8 cellular contexts compared by ENCODE assay signal in genomic region chr19:2049741-2050348, GRCh38. TPM values are rescaled to one million over a fixed set of nuclear protein-coding genes. Genes with fewer than 3 reads are reported as not detected.
DNase-seq lines count a peak whose midpoint lies in the region; ATAC-seq and TF ChIP-seq lines count a peak whose summit lies in the region.

No MANE protein-coding gene starts in this region.

- TF ChIP-seq CTCF in OCI-LY3 (IDR thresholded peaks at IDR 0.05; ENCODE audit: low read depth, low read length): no peak
- no peak for TF ChIP-seq CTCF in fibroblast of pulmonary artery (IDR thresholded peaks at IDR 0.05; ENCODE audit: low read length, missing control alignments)
- TF ChIP-seq CTCF in tibial nerve (IDR thresholded peaks at IDR 0.05): peak in 1 of 5 experiments; percentile 15

- intact Hi-C loops in naive thymus-derived CD4-positive, alpha-beta T cell (cut with micrococcal nuclease): loop anchor here (1.0 to 5.0 kb wide), 7 partner anchors 19 to 188 kb away; partner anchors contain the start of genes AP3D1 (in 1 of the 2) and KLF16 (in 1 of the 2)

- H2AFZ ChIP-seq in OCI-LY3 (ENCODE audit: low read depth, low read length): no peak overlapping the region

- H4K20me1 ChIP-seq in OCI-LY3 (ENCODE audit: insufficient read depth, low read length): peaks cover 58% of the 10 kb centered on the region

- H3K4me3 ChIP-seq in OCI-LY3 (ENCODE audit: low read length): peak overlapping the region; percentile 91
- H3K4me3 ChIP-seq in fibroblast of pulmonary artery (replicated peaks; ENCODE audit: low read depth, low read length): peak overlapping the region; percentile 92
- H3K4me3 ChIP-seq in naive thymus-derived CD4-positive, alpha-beta T cell (ENCODE audit: low read length): peak overlapping the region; percentile 98
- peak overlapping the region; percentile 94 to 100 (median 98) for H3K4me3 ChIP-seq in tibial nerve

- peak overlapping the region; percentile 98 for H3K4me2 ChIP-seq in OCI-LY3 (ENCODE audit: low read length)

- H3K9me3 Mint-ChIP-seq in activated T-helper 17 cell treated with anti-CD3 and anti-CD28 coated beads, Interleukin-2, amount 50 U/mL, for 72 hours: no peaks in the 10 kb centered on the region
- H3K9me3 Mint-ChIP-seq in naive thymus-derived CD4-positive, alpha-beta T cell: no peaks in the 10 kb centered on the region

- POLR2A ChIA-PET in naive thymus-derived CD4-positive, alpha-beta T cell (lab: Charles Lee): interaction anchor here (0.6 to 2.6 kb wide), 13 partner anchors 9 to 1141 kb away, joined by 3 to 21 read pairs (median 5); no protein-coding TSS in a partner anchor

- peak; percentile 76 to 89 for TF ChIP-seq EP300 in tibial nerve (IDR thresholded peaks at IDR 0.05)

- CTCF ChIA-PET in naive thymus-derived CD4-positive, alpha-beta T cell (lab: Charles Lee): no interaction called here

- no peaks in the 10 kb centered on the region for H3K4me1 Mint-ChIP-seq in activated T-helper 17 cell treated with anti-CD3 and anti-CD28 coated beads, Interleukin-2, amount 50 U/mL, for 72 hours
- peaks cover 4 to 52% (median 26%) of the 10 kb centered on the region in 7 donors for H3K4me1 Mint-ChIP-seq in naive thymus-derived CD4-positive, alpha-beta T cell

- peak overlapping the region; percentile 96 for H3K9ac ChIP-seq in OCI-LY3 (ENCODE audit: low read length)

- H3K4me1 ChIP-seq in OCI-LY3 (ENCODE audit: low read length) (peaks cover 80% of the 10 kb centered on the region), tibial nerve (peaks cover 0 to 74% (median 61%) of the 10 kb centered on the region in 4 donors)
- peaks cover 41 to 55% of the 10 kb centered on the region in 2 donors for H3K4me1 ChIP-seq in naive thymus-derived CD4-positive, alpha-beta T cell (ENCODE audit: control insufficient read depth in 2 of 2, insufficient read depth in 2 of 2, low read length in 2 of 2)

- H3K27ac Mint-ChIP-seq in activated T-helper 17 cell treated with anti-CD3 and anti-CD28 coated beads, Interleukin-2, amount 50 U/mL, for 72 hours: peak overlapping the region; percentile 38
- peak overlapping the region; percentile 63 to 90 (median 85) for H3K27ac Mint-ChIP-seq in naive thymus-derived CD4-positive, alpha-beta T cell

- peaks cover 57% of the 10 kb centered on the region for H3K36me3 Mint-ChIP-seq in activated T-helper 17 cell treated with anti-CD3 and anti-CD28 coated beads, Interleukin-2, amount 50 U/mL, for 72 hours (ENCODE audit: low read depth)
- peaks cover 0 to 6% (median 0%) of the 10 kb centered on the region in 5 donors for H3K36me3 Mint-ChIP-seq in naive thymus-derived CD4-positive, alpha-beta T cell

- DNase-seq in ELR (ENCODE audit: low read depth): peak; percentile 69
- peak; percentile 81 for DNase-seq in fibroblast of pulmonary artery (ENCODE audit: low read depth)
- DNase-seq in naive thymus-derived CD4-positive, alpha-beta T cell: peak in 8 of 9 donors; percentile 60 to 72 (median 69)
- DNase-seq in tibial nerve (ENCODE audit: low spot score in 2 of 2): peak; percentile 80 to 81

- 0% methylated on average over 16 of the region's 16 CpGs for WGBS in tibial nerve, 2 donors

- H3K27me3 Mint-ChIP-seq in activated T-helper 17 cell treated with anti-CD3 and anti-CD28 coated beads, Interleukin-2, amount 50 U/mL, for 72 hours: no peaks in the 10 kb centered on the region
- no peaks in the 10 kb centered on the region for H3K27me3 Mint-ChIP-seq in naive thymus-derived CD4-positive, alpha-beta T cell

- TF ChIP-seq POLR2A in tibial nerve (IDR thresholded peaks at IDR 0.05): peak in 1 of 2 donors; percentile 79

- H3K4me3 Mint-ChIP-seq in activated T-helper 17 cell treated with anti-CD3 and anti-CD28 coated beads, Interleukin-2, amount 50 U/mL, for 72 hours: peak overlapping the region; percentile 75
- H3K4me3 Mint-ChIP-seq in naive thymus-derived CD4-positive, alpha-beta T cell: peak overlapping the region; percentile 83 to 90 (median 86)

- H3K27me3 ChIP-seq in OCI-LY3 (ENCODE audit: low read depth, low read length): no peaks in the 10 kb centered on the region
- H3K27me3 ChIP-seq in naive thymus-derived CD4-positive, alpha-beta T cell (ENCODE audit: control insufficient read depth in 2 of 2, insufficient read depth in 2 of 2, low read length in 2 of 2): no peaks in the 10 kb centered on the region
- no peaks in the 10 kb centered on the region for H3K27me3 ChIP-seq in tibial nerve

- H3K9me3 ChIP-seq in OCI-LY3 (ENCODE audit: insufficient read depth, low read length) (no peaks in the 10 kb centered on the region), tibial nerve (no peaks in the 10 kb centered on the region)
- no peaks in the 10 kb centered on the region for H3K9me3 ChIP-seq in naive thymus-derived CD4-positive, alpha-beta T cell (ENCODE audit: control insufficient read depth in 2 of 3, low read length in 3 of 3)

- H3K79me2 ChIP-seq in OCI-LY3 (ENCODE audit: low read length): peaks cover 66% of the 10 kb centered on the region

- ATAC-seq in HG02970 (IDR thresholded peaks at IDR 0.05; ENCODE audit: low FRiP score, unreplicated experiment): peak; percentile 10
- peak; percentile 14 for ATAC-seq in activated T-helper 17 cell treated with anti-CD3 and anti-CD28 coated beads, Interleukin-2, amount 50 U/mL, for 72 hours (replicated peaks)
- peak; percentile 17 for ATAC-seq in naive thymus-derived CD4-positive, alpha-beta T cell
- ATAC-seq in GM18909 (IDR thresholded peaks at IDR 0.05; ENCODE audit: poor library complexity, unreplicated experiment): no peak

- peak overlapping the region; percentile 86 for H3K27ac ChIP-seq in OCI-LY3 (ENCODE audit: low read length)
- H3K27ac ChIP-seq in naive thymus-derived CD4-positive, alpha-beta T cell (ENCODE audit: low read depth, low read length): peak overlapping the region; percentile 87
- H3K27ac ChIP-seq in tibial nerve: peak overlapping the region; percentile 99

- H3K36me3 ChIP-seq in OCI-LY3 (replicated peaks; ENCODE audit: low read depth, low read length) (peaks cover 59% of the 10 kb centered on the region), tibial nerve (peaks cover 0 to 26% (median 9%) of the 10 kb centered on the region in 3 donors)
- H3K36me3 ChIP-seq in naive thymus-derived CD4-positive, alpha-beta T cell (ENCODE audit: control insufficient read depth in 2 of 3, insufficient read depth in 3 of 3, low read length in 3 of 3): peaks cover 0 to 53% (median 15%) of the 10 kb centered on the region in 3 experiments

RNA-seq across cellular contexts. Expression of gene MKNK2, which starts 1.2 kb away (rescaled TPM):
- 100 to 1,000 TPM; 280 to 525 TPM for total RNA-seq in activated T-helper 17 cell treated with anti-CD3 and anti-CD28 coated beads, Interleukin-2, amount 50 U/mL, for 72 hours
- total RNA-seq in naive thymus-derived CD4-positive, alpha-beta T cell: 100 to 1,000 TPM; 190 to 347 (median 238) TPM
- 10 to 100 TPM; 28.8 to 52.9 TPM for polyA plus RNA-seq in naive thymus-derived CD4-positive, alpha-beta T cell
- 100 to 1,000 TPM; 126 to 265 (median 152) TPM for total RNA-seq in tibial nerve

RNA-seq across cellular contexts. Expression of gene BTBD2, which starts 34.3 kb away (rescaled TPM):
- total RNA-seq in activated T-helper 17 cell treated with anti-CD3 and anti-CD28 coated beads, Interleukin-2, amount 50 U/mL, for 72 hours: 10 to 100 TPM; 44.2 to 56.0 TPM
- total RNA-seq in naive thymus-derived CD4-positive, alpha-beta T cell: 10 to 100 TPM; 53.0 to 70.8 (median 67.5) TPM
- 1 to 10 TPM; 5.2 to 6.5 TPM for polyA plus RNA-seq in naive thymus-derived CD4-positive, alpha-beta T cell
- total RNA-seq in tibial nerve: 10 to 100 TPM; 54.0 to 94.5 (median 73.5) TPM

RNA-seq across cellular contexts. Expression of gene MOB3A, which starts 46.3 kb away (rescaled TPM):
- total RNA-seq in activated T-helper 17 cell treated with anti-CD3 and anti-CD28 coated beads, Interleukin-2, amount 50 U/mL, for 72 hours: 100 to 1,000 TPM; 271 to 387 TPM
- 100 to 1,000 TPM in 4 of 5 experiments, 10 to 100 TPM in 1; 93.2 to 269 (median 117) TPM for total RNA-seq in naive thymus-derived CD4-positive, alpha-beta T cell
- 100 to 1,000 TPM in 1 of 2 donors, 10 to 100 TPM in 1; 49.5 to 114 TPM for polyA plus RNA-seq in naive thymus-derived CD4-positive, alpha-beta T cell
- 10 to 100 TPM; 31.7 to 70.8 (median 35.2) TPM for total RNA-seq in tibial nerve

RNA-seq across cellular contexts. Expression of gene IZUMO4, which starts 46.9 kb away (rescaled TPM):
- total RNA-seq in activated T-helper 17 cell treated with anti-CD3 and anti-CD28 coated beads, Interleukin-2, amount 50 U/mL, for 72 hours: 100 to 1,000 TPM in 1 of 2 donors, 10 to 100 TPM in 1; 13.9 to 143 TPM
- 10 to 100 TPM; 12.2 to 26.8 (median 15.7) TPM for total RNA-seq in naive thymus-derived CD4-positive, alpha-beta T cell
- polyA plus RNA-seq in naive thymus-derived CD4-positive, alpha-beta T cell: 1 to 10 TPM in 1 of 2 donors, under 1 TPM in 1; 0.73 to 1.9 TPM
- total RNA-seq in tibial nerve: 10 to 100 TPM; 28.6 to 46.3 (median 33.2) TPM
